Comparison of ENCODE assay signal across 1 cellular context in genomic region chr5:69450527-69450926, GRCh38. TPM values are rescaled to one million over a fixed set of nuclear protein-coding genes. Genes with fewer than 3 reads are reported as not detected.
"Had no signal": no experiment of that assay in that cellular context is flagged by ENCODE, and none has a peak within 500 bp of the region (broad histone marks: within the 10 kb centered on the region; RNA-seq: fewer than 3 reads in every experiment).

No MANE protein-coding gene starts in this region.

RNA-seq across cellular contexts. Expression of gene MARVELD2, which starts 35.6 kb away (rescaled TPM):
- total RNA-seq: myocyte had no signal
